ENCODE assay signal across 22 cellular contexts in genomic region chr10:33871557-33871956, GRCh38.
"Had no signal": no experiment of that assay in that cellular context is flagged by ENCODE, and none has a peak within 500 bp of the region (broad histone marks: within the 10 kb centered on the region; RNA-seq: fewer than 3 reads in every experiment).

No MANE protein-coding gene starts in this region.

- H3K9me3 ChIP-seq: gastroesophageal sphincter, heart left ventricle, pancreas, psoas muscle, right atrium auricular region, thyroid gland, upper lobe of right lung had no signal

- DNase-seq: activated B cell treated with CpG ODN at 0.5 μM for 24 hours; activated CD4-positive, alpha-beta memory T cell treated with anti-CD3 and anti-CD28 coated beads for 36 hours; activated CD4-positive, alpha-beta T cell treated with anti-CD3 and anti-CD28 coated beads for 36 hours; activated naive CD4-positive, alpha-beta T cell treated with anti-CD3 and anti-CD28 coated beads for 36 hours; activated naive CD8-positive, alpha-beta T cell treated with anti-CD3 and anti-CD28 coated beads, Interleukin-2, amount 10 ng/mL, durations not matched to agents 7 days and 5 days; activated T-cell treated with anti-CD3 and anti-CD28 coated beads, Interleukin-2, amount 50 U/mL, for 48 hours; amygdala; cortex of kidney; endodermal cell; heart left ventricle; left colon; nephron progenitor cell; pancreas; psoas muscle; stimulated activated CD4-positive, alpha-beta T cell treated with anti-CD3 and anti-CD28 coated beads, Interleukin-4, amount 100 ng/mL, for 24 hours; substantia nigra; thyroid gland; upper lobe of right lung had no signal

- H3K4me3 ChIP-seq: cardiac muscle cell, gastroesophageal sphincter, heart left ventricle, pancreas, psoas muscle, right atrium auricular region, thyroid gland, upper lobe of right lung had no signal

- H3K27me3 ChIP-seq: gastroesophageal sphincter, heart left ventricle, pancreas, right atrium auricular region, thyroid gland, upper lobe of right lung had no signal

- H3K27ac ChIP-seq: cardiac muscle cell, epithelial cell of prostate, gastroesophageal sphincter, heart left ventricle, pancreas, psoas muscle, right atrium auricular region, thyroid gland, upper lobe of right lung had no signal

- H3K36me3 ChIP-seq: cardiac muscle cell, gastroesophageal sphincter, heart left ventricle, pancreas, right atrium auricular region, thyroid gland, upper lobe of right lung had no signal

- ATAC-seq: activated CD4-positive, alpha-beta T cell treated with anti-CD3 and anti-CD28 coated beads for 36 hours; gastroesophageal sphincter; heart left ventricle; left colon; pancreas; psoas muscle; upper lobe of right lung had no signal

- H3K4me1 ChIP-seq: gastroesophageal sphincter, pancreas, psoas muscle, right atrium auricular region, thyroid gland, upper lobe of right lung had no signal
